ENCODE assay signal across 8 cellular contexts in the genomic region with DNA sequence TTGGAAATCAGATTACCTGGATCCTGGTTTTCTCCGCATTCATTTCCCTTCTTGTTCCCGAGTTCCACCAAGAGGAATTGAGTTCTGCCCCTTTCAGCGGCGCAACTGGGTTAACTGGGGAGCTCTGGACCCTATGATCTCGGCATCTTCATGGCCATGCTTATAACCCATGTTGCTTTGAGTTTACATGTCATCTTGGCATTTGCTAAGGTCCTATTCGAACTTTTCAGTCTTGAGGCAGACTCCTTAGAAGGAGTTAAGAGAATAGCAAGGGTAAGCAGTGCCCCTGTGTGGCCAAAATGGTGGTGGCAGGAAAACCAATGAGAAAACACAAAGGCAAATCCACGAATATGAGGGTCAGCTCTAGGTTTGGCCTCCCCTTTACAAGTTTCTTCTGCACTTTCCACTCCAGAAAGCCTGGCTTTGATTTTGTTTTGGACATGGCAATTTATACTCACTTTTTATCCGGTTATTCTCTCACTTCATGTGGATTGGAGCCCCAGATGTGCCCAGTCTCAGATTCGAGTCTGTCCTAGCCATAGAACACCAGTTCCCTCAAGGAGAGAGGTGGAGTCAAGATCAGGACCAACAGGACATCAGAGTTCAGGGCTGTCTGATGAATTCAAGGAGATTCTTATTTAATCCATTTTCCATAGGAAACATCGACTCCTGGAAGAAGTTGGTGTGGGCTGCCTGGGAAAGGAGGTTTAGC. TPM values are rescaled to one million over a fixed set of nuclear protein-coding genes. Genes with fewer than 3 reads are reported as not detected.
DNase-seq lines count a peak whose midpoint lies in the region; ATAC-seq and TF ChIP-seq lines count a peak whose summit lies in the region.

No MANE protein-coding gene starts in this region.

- no peaks in the 10 kb centered on the region for H3K9me3 Mint-ChIP-seq in stimulated activated naive CD8-positive, alpha-beta T cell treated with anti-CD3 and anti-CD28 coated beads, Interleukin-15, Interleukin-2, amounts not matched to agents 100 ng/mL and 50 ng/mL, for 24 hours

- DNase-seq in NCI-H1436 (lab: John Stamatoyannopoulos, UW) (peak; percentile 40), NCI-H1436 treated with DMSO at 0.1 percent for 48 hours (lab: John Stamatoyannopoulos, UW) (no peak), NCI-H748 treated with DMSO at 0.1 percent for 48 hours (lab: John Stamatoyannopoulos, UW) (peak; percentile 55), activated T-cell treated with anti-CD3 and anti-CD28 coated beads for 1 hour (ENCODE audit: low read depth) (peak; percentile 36), esophagus muscularis mucosa (ENCODE audit: extremely low spot score) (no peak)

- peak; percentile 76 for ATAC-seq in HG03139 (IDR thresholded peaks at IDR 0.05; ENCODE audit: unreplicated experiment)

- peaks cover 58% of the 10 kb centered on the region for H3K27me3 Mint-ChIP-seq in stimulated activated naive CD8-positive, alpha-beta T cell treated with anti-CD3 and anti-CD28 coated beads, Interleukin-15, Interleukin-2, amounts not matched to agents 100 ng/mL and 50 ng/mL, for 24 hours

- H3K4me1 ChIP-seq in esophagus muscularis mucosa (peaks cover 7 to 16% (median 10%) of the 10 kb centered on the region in 4 donors), mucosa of stomach (ENCODE audit: control insufficient read depth, insufficient read depth, low read length) (peaks cover 9% of the 10 kb centered on the region)

- TF ChIP-seq POLR2A in esophagus muscularis mucosa (IDR thresholded peaks at IDR 0.05; ENCODE audit: low read depth) = no peak

- no peak overlapping the region for H3K27ac ChIP-seq in esophagus muscularis mucosa (replicated peaks in 1 of 4)

- no peaks in the 10 kb centered on the region for H3K36me3 Mint-ChIP-seq in stimulated activated naive CD8-positive, alpha-beta T cell treated with anti-CD3 and anti-CD28 coated beads, Interleukin-15, Interleukin-2, amounts not matched to agents 100 ng/mL and 50 ng/mL, for 24 hours (ENCODE audit: low read depth)

- H3K9me3 ChIP-seq in esophagus muscularis mucosa = no peaks in the 10 kb centered on the region
- no peaks in the 10 kb centered on the region for H3K9me3 ChIP-seq in mucosa of stomach (ENCODE audit: control insufficient read depth, low read length)

- no peak for TF ChIP-seq EP300 in esophagus muscularis mucosa (IDR thresholded peaks at IDR 0.05)

- 21% methylated on average over 10 of the region's 10 CpGs for WGBS in esophagus muscularis mucosa

- H3K4me3 ChIP-seq in esophagus muscularis mucosa (peak overlapping the region; percentile 48 to 58 (median 54)), mucosa of stomach (ENCODE audit: low read length) (peak overlapping the region; percentile 49)

- H3K4me3 Mint-ChIP-seq in stimulated activated naive CD8-positive, alpha-beta T cell treated with anti-CD3 and anti-CD28 coated beads, Interleukin-15, Interleukin-2, amounts not matched to agents 100 ng/mL and 50 ng/mL, for 24 hours = peak overlapping the region; percentile 78

- no peak overlapping the region for H3K27ac Mint-ChIP-seq in stimulated activated naive CD8-positive, alpha-beta T cell treated with anti-CD3 and anti-CD28 coated beads, Interleukin-15, Interleukin-2, amounts not matched to agents 100 ng/mL and 50 ng/mL, for 24 hours

- peak overlapping the region; percentile 42 for H3K9ac ChIP-seq in mucosa of stomach (ENCODE audit: low read length)

- intact Hi-C loops in esophagus muscularis mucosa (cut with DNase I) = loop anchor here (2.0 to 5.0 kb wide), 2 partner anchors 21 to 467 kb away; no protein-coding TSS in a partner anchor

- peak; percentile 70 to 83 (median 79) for TF ChIP-seq CTCF in esophagus muscularis mucosa (IDR thresholded peaks at IDR 0.05)

- H3K36me3 ChIP-seq in esophagus muscularis mucosa = no peaks in the 10 kb centered on the region
- H3K36me3 ChIP-seq in mucosa of stomach (ENCODE audit: control insufficient read depth, insufficient read depth, low read length) = no peaks in the 10 kb centered on the region

- H3K4me1 Mint-ChIP-seq in stimulated activated naive CD8-positive, alpha-beta T cell treated with anti-CD3 and anti-CD28 coated beads, Interleukin-15, Interleukin-2, amounts not matched to agents 100 ng/mL and 50 ng/mL, for 24 hours (ENCODE audit: low read depth) = peaks cover 6% of the 10 kb centered on the region

- H3K27me3 ChIP-seq in esophagus muscularis mucosa = peaks cover 0 to 79% (median 16%) of the 10 kb centered on the region in 4 donors
- H3K27me3 ChIP-seq in mucosa of stomach (ENCODE audit: control insufficient read depth, insufficient read depth, low read length) = peaks cover 39% of the 10 kb centered on the region

RNA-seq across cellular contexts. Expression of a gene that starts 55.3 kb away (rescaled TPM):
- 10 to 100 TPM; 26.5 to 49.2 (median 43.8) TPM for total RNA-seq in esophagus muscularis mucosa

Comparison
In these comparisons a context has a peak if more than half of its experiments do, and no peak if none do; other contexts are left out.
1. DNase-seq: peak in NCI-H1436 (single experiment), NCI-H748 treated with DMSO at 0.1 percent for 48 hours (single experiment) and activated T-cell treated with anti-CD3 and anti-CD28 coated beads for 1 hour (single experiment); none in NCI-H1436 treated with DMSO at 0.1 percent for 48 hours (single experiment) and esophagus muscularis mucosa (single experiment).